8 cellular contexts compared by ENCODE assay signal in the genomic region with DNA sequence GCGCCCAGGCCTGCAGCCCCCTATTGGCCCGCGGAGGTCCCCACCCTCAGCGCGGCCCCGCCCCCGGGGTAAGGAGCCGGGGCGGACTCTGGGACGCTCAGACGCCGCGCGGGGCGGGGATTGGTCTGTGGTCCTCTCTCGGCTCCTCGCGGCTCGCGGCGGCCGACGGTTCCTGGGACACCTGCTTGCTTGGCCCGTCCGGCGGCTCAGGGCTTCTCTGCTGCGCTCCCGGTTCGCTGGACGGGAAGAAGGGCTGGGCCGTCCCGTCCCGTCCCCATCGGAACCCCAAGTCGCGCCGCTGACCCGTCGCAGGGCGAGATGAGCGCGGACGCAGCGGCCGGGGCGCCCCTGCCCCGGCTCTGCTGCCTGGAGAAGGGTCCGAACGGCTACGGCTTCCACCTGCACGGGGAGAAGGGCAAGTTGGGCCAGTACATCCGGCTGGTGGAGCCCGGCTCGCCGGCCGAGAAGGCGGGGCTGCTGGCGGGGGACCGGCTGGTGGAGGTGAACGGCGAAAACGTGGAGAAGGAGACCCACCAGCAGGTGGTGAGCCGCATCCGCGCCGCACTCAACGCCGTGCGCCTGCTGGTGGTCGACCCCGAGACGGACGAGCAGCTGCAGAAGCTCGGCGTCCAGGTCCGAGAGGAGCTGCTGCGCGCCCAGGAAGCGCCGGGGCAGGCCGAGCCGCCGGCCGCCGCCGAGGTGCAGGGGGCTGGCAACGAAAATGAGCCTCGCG. TPM values are rescaled to one million over a fixed set of nuclear protein-coding genes. Genes with fewer than 3 reads are reported as not detected.
DNase-seq lines count a peak whose midpoint lies in the region; ATAC-seq and TF ChIP-seq lines count a peak whose summit lies in the region.

Gene NHERF1 (plus strand): TSS at position 100 of the 733 bp plus-strand sequence. CDS start 219 bp downstream, at position 319.

- 0% methylated on average over 80 to 81 of the region's 89 CpGs for WGBS in mesodermal cell (ENCODE audit: insufficient coverage in 2 of 2), 2 experiments

- peak within 1 kb of the TSS; percentile 96 for H3K4me3 ChIP-seq in BLaER1
- H3K4me3 ChIP-seq in endocrine pancreas (ENCODE audit: control insufficient read depth, insufficient read depth, low read length) = peak within 1 kb of the TSS; percentile 60
- H3K4me3 ChIP-seq in mesodermal cell (ENCODE audit: extremely low read depth, insufficient read depth, low read length, poor library complexity, severe bottlenecking) = peak within 1 kb of the TSS; percentile 92

- peak within 1 kb of the TSS; percentile 89 for H3K27ac ChIP-seq in BLaER1
- peak within 1 kb of the TSS; percentile 96 for H3K27ac ChIP-seq in mesodermal cell (ENCODE audit: low read depth, low read length, severe bottlenecking)

- ATAC-seq in HG03432 (IDR thresholded peaks at IDR 0.05; ENCODE audit: unreplicated experiment) = peak; percentile 86

- H3K27me3 ChIP-seq in BLaER1 (peaks cover 31% of the 10 kb centered on the region; the same call in 1 of the 2 replicates), endocrine pancreas (ENCODE audit: control insufficient read depth, insufficient read depth, low read length) (no peaks in the 10 kb centered on the region)

- peaks cover 79% of the 10 kb centered on the region for H3K4me1 ChIP-seq in BLaER1
- no peaks in the 10 kb centered on the region for H3K4me1 ChIP-seq in endocrine pancreas (ENCODE audit: control insufficient read depth, insufficient read depth, low read length)
- peaks cover 43% of the 10 kb centered on the region for H3K4me1 ChIP-seq in mesodermal cell (ENCODE audit: control insufficient read depth, insufficient read depth, low read length, poor library complexity, severe bottlenecking)

- peak; percentile 98 for DNase-seq in NCI-H774 (lab: John Stamatoyannopoulos, UW)
- DNase-seq in stimulated activated CD8-positive, alpha-beta memory T cell treated with anti-CD3 and anti-CD28 coated beads, Interleukin-15, amount 100 ng/mL, for 24 hours (ENCODE audit: low read depth) = peak; percentile 91

- POLR2A ChIA-PET in activated CD8-positive, alpha-beta memory T cell treated with anti-CD3 and anti-CD28 coated beads for 36 hours (lab: Charles Lee) = interaction anchor here (0.8 to 1.9 kb wide), 7 partner anchors 10 to 125 kb away, joined by 3 to 14 read pairs (median 6); partner anchors contain the start of genes FDXR and NAT9

- H4K20me1 ChIP-seq in BLaER1 = peaks cover 51% of the 10 kb centered on the region

- H3K9ac ChIP-seq in BLaER1 (peak within 1 kb of the TSS; percentile 93), endocrine pancreas (ENCODE audit: control insufficient read depth, insufficient read depth, low read length) (peak within 1 kb of the TSS; percentile 79)

- TF ChIP-seq POLR2A in GM19099 (IDR thresholded peaks at IDR 0.05; ENCODE audit: extremely low read depth, insufficient read length, low read depth) = peak; percentile 98

- peak within 1 kb of the TSS; percentile 100 for H3K4me2 ChIP-seq in BLaER1

- H3K36me3 ChIP-seq in BLaER1 (peaks cover 7% of the 10 kb centered on the region; the same call in 1 of the 2 replicates), endocrine pancreas (ENCODE audit: control insufficient read depth, insufficient read depth, low read length) (no peaks in the 10 kb centered on the region), mesodermal cell (ENCODE audit: control insufficient read depth, insufficient read depth, low read length) (peaks cover 15% of the 10 kb centered on the region)

- H3K9me3 ChIP-seq in BLaER1 (no peaks in the 10 kb centered on the region), endocrine pancreas (ENCODE audit: control insufficient read depth, low read length) (no peaks in the 10 kb centered on the region), mesodermal cell (ENCODE audit: control insufficient read depth, low read length) (no peaks in the 10 kb centered on the region)

- CTCF ChIA-PET in activated CD8-positive, alpha-beta memory T cell treated with anti-CD3 and anti-CD28 coated beads for 36 hours (lab: Charles Lee) = interaction anchor here (1.3 to 14.3 kb wide), 5 partner anchors 10 to 175 kb away, joined by 3 to 152 read pairs (median 20); partner anchors contain the start of genes NAT9, OTOP2 and RAB37

RNA-seq across cellular contexts. Expression of gene NHERF1, which starts in this region (rescaled TPM):
- total RNA-seq in activated CD8-positive, alpha-beta memory T cell treated with anti-CD3 and anti-CD28 coated beads for 36 hours = 100 to 1,000 TPM; 135 to 143 TPM
- polyA plus RNA-seq in mesodermal cell (2013, experiment 1 of 2) = 178 TPM
- 224 TPM for polyA plus RNA-seq in mesodermal cell (2013, experiment 2 of 2)

Comparison
In these comparisons a context has a peak if more than half of its experiments do, and no peak if none do; other contexts are left out.
1. Peak in every context shown above with its lines: DNase-seq, ATAC-seq, H3K4me3 ChIP-seq and H3K27ac ChIP-seq.